ENCODE assay signal across 9 cellular contexts in genomic region chr7:123557016-123557630, GRCh38. TPM values are rescaled to one million over a fixed set of nuclear protein-coding genes. Genes with fewer than 3 reads are reported as not detected.
DNase-seq lines count a peak whose midpoint lies in the region; ATAC-seq and TF ChIP-seq lines count a peak whose summit lies in the region.
"Had no signal": no experiment of that assay in that cellular context is flagged by ENCODE, and none has a peak within 500 bp of the region (broad histone marks: within the 10 kb centered on the region; RNA-seq: fewer than 3 reads in every experiment).

No MANE protein-coding gene starts in this region.

- H3K9me3 ChIP-seq in endodermal cell (ENCODE audit: control insufficient read depth, low read length) = no peaks in the 10 kb centered on the region

- WGBS in endodermal cell (ENCODE audit: insufficient coverage in 1 of 2, insufficient read length in 1 of 2), 2 experiments = 5 to 9% methylated on average over 14 to 21 of the region's 21 CpGs

- TF ChIP-seq CTCF in endodermal cell (conservative IDR thresholded peaks at IDR 0.05) (no peak), omental fat pad (IDR thresholded peaks at IDR 0.05) (no peak)

- no peaks in the 10 kb centered on the region for H3K27me3 Mint-ChIP-seq in endodermal cell (ENCODE audit: insufficient read depth)

- peak overlapping the region; percentile 74 for H3K27ac ChIP-seq in endodermal cell (ENCODE audit: low read depth, low read length)

- DNase-seq in NCI-H1694 treated with DMSO at 0.1 percent for 48 hours (lab: John Stamatoyannopoulos, UW) (peak; percentile 36), NCI-H1694 (lab: John Stamatoyannopoulos, UW) (no peak), LoVo (ENCODE audit: low spot score) (peak; percentile 7), endodermal cell (no peak), omental fat pad (ENCODE audit: low spot score) (no peak), medulla oblongata (ENCODE audit: extremely low spot score) (no peak)
- DNase-seq in activated CD4-positive, alpha-beta T cell treated with anti-CD3 and anti-CD28 coated beads, Interleukin-2, amount 50 U/mL, for 48 hours = no peak

- H3K27ac Mint-ChIP-seq in endodermal cell = no peak overlapping the region

- no peaks in the 10 kb centered on the region for H3K27me3 ChIP-seq in endodermal cell (ENCODE audit: control insufficient read depth, insufficient read depth, low read length, poor library complexity, severe bottlenecking)

- H3K36me3 ChIP-seq in endodermal cell (ENCODE audit: control insufficient read depth, insufficient read depth, low read length) = peaks cover 13% of the 10 kb centered on the region

- no peak overlapping the region for H3K4me3 Mint-ChIP-seq in endodermal cell

- H3K9ac ChIP-seq in endodermal cell (ENCODE audit: extremely low read depth, low read length, poor library complexity, severe bottlenecking) = peak overlapping the region; percentile 85

- H3K4me1 ChIP-seq in endodermal cell (ENCODE audit: control insufficient read depth, insufficient read depth, low read length) = no peaks in the 10 kb centered on the region

- H3K36me3 Mint-ChIP-seq in endodermal cell (ENCODE audit: low read depth) = peaks cover 11% of the 10 kb centered on the region

- peak; percentile 45 for ATAC-seq in omental fat pad (ENCODE audit: low FRiP score)
- no peak for ATAC-seq in GM18502 (IDR thresholded peaks at IDR 0.05; ENCODE audit: poor library complexity, unreplicated experiment)

- peaks cover 3% of the 10 kb centered on the region for H3K4me1 Mint-ChIP-seq in endodermal cell

- H3K9me3 Mint-ChIP-seq in endodermal cell = peaks cover 1% of the 10 kb centered on the region

- H3K4me3 ChIP-seq in endodermal cell (ENCODE audit: low read length) = peak overlapping the region; percentile 93

RNA-seq across cellular contexts. Expression of gene NDUFA5, which starts 0.5 kb away (rescaled TPM):
- total RNA-seq in endodermal cell (10 to 100 TPM; 48.6 to 52.3 TPM), omental fat pad (10 to 100 TPM; 24.6 to 42.2 (median 31.1) TPM)
- polyA plus RNA-seq in endodermal cell (2013, experiment 1 of 2) = 62.4 TPM
- 59.7 TPM for polyA plus RNA-seq in endodermal cell (2013, experiment 2 of 2)

RNA-seq across cellular contexts. Expression of gene IQUB, which starts 22.7 kb away (rescaled TPM):
- 1 to 10 TPM in 1 of 2 donors, under 1 TPM in 1; 0.88 to 2.1 TPM for total RNA-seq in endodermal cell
- polyA plus RNA-seq in endodermal cell (2013, experiment 1 of 2) = 1.2 TPM
- polyA plus RNA-seq in endodermal cell (2013, experiment 2 of 2) = 1.6 TPM
- total RNA-seq in omental fat pad = 1 to 10 TPM in 2 of 4 donors, under 1 TPM in 1, not detected in 1; 0.32 to 1.6 (median 1.4) TPM

RNA-seq across cellular contexts. Expression of gene ASB15, which starts 44.5 kb away (rescaled TPM):
- total RNA-seq in endodermal cell = not detected
- not detected for polyA plus RNA-seq in endodermal cell (2013, experiment 1 of 2)
- not detected for polyA plus RNA-seq in endodermal cell (2013, experiment 2 of 2)
- not detected for total RNA-seq in omental fat pad
- total RNA-seq: Daoy had no signal

Comparison
In these comparisons a context has a peak if more than half of its experiments do, and no peak if none do; other contexts are left out.
1. DNase-seq: peak in NCI-H1694 treated with DMSO at 0.1 percent for 48 hours (single experiment) and LoVo (single experiment); none in NCI-H1694 (single experiment), endodermal cell (single experiment), omental fat pad (single experiment), medulla oblongata (single experiment) and activated CD4-positive, alpha-beta T cell treated with anti-CD3 and anti-CD28 coated beads, Interleukin-2, amount 50 U/mL, for 48 hours (0 of 2).